In genomic region chr6:138230759-138231398, GRCh38 we compare ENCODE assay signal across 23 cellular contexts. TPM values are rescaled to one million over a fixed set of nuclear protein-coding genes. Genes with fewer than 3 reads are reported as not detected.
DNase-seq lines count a peak whose midpoint lies in the region; ATAC-seq, FAIRE-seq and TF ChIP-seq lines count a peak whose summit lies in the region.
"Had no signal": no experiment of that assay in that cellular context is flagged by ENCODE, and none has a peak within 500 bp of the region (broad histone marks: within the 10 kb centered on the region; RNA-seq: fewer than 3 reads in every experiment).

No MANE protein-coding gene starts in this region.

- peak overlapping the region; percentile 95 for H3K27ac Mint-ChIP-seq in Calu3 (ENCODE audit: unreplicated experiment)
- peak overlapping the region; percentile 93 for H3K27ac Mint-ChIP-seq in progenitor cell of endocrine pancreas
- peak overlapping the region in 1 of 3 experiments; percentile 2; a peak in 1 of 7 replicates for H3K27ac Mint-ChIP-seq in H9
- no peak overlapping the region for H3K27ac Mint-ChIP-seq in WTC11
- H3K27ac Mint-ChIP-seq: activated T-cell treated with anti-CD3 and anti-CD28 coated beads, Interleukin-2, amount 50 U/mL, for 72 hours; CD4-positive, CD25-positive, alpha-beta regulatory T cell; naive B cell; T-helper 1 cell treated with Interleukin-12 subunit alpha and Interleukin-12 subunit beta and Interleukin-4 antibody, amounts not matched to agents 30 μg/mL and 1 μg/mL, for 36 hours had no signal

- H3K27me3 ChIP-seq in PC-3 (ENCODE audit: low read length) = no peaks in the 10 kb centered on the region
- H3K27me3 ChIP-seq in endothelial cell of umbilical vein (ENCODE audit: control insufficient read depth in 2 of 2, insufficient read depth in 2 of 2, low read length in 2 of 2) = no peaks in the 10 kb centered on the region
- no peaks in the 10 kb centered on the region; the same call in 1 of the 2 replicates for H3K27me3 ChIP-seq in H9 (ENCODE audit: insufficient read depth, low read length)
- H3K27me3 ChIP-seq in brain microvascular endothelial cell (replicated peaks) = no peaks in the 10 kb centered on the region
- H3K27me3 ChIP-seq: adrenal gland, heart left ventricle, ovary, tibial nerve had no signal

- H2AFZ ChIP-seq in PC-3 (ENCODE audit: low read length) (peak overlapping the region; percentile 51), endothelial cell of umbilical vein (ENCODE audit: low read depth, low read length) (peak overlapping the region; percentile 80), H9 (ENCODE audit: low read length) (no peak overlapping the region)

- H3K36me3 ChIP-seq in PC-3 (ENCODE audit: low read depth, low read length) = no peaks in the 10 kb centered on the region
- H3K36me3 ChIP-seq in endothelial cell of umbilical vein (ENCODE audit: control insufficient read depth in 2 of 2, extremely low read depth in 1 of 2, insufficient read depth in 2 of 2, low read length in 2 of 2) = no peaks in the 10 kb centered on the region
- H3K36me3 ChIP-seq in brain microvascular endothelial cell (replicated peaks) = no peaks in the 10 kb centered on the region
- H3K36me3 ChIP-seq: adrenal gland, heart left ventricle, ovary, tibial nerve had no signal

- no peaks in the 10 kb centered on the region for H3K9me2 ChIP-seq in PC-3 (replicated peaks; ENCODE audit: low read length)

- H3K79me1 ChIP-seq in H9 (ENCODE audit: insufficient read depth, low read depth, low read length, poor library complexity, severe bottlenecking) = no peaks in the 10 kb centered on the region

- BruUV-seq in Calu3 (replicated peaks; lab: Mats Ljungman, UMichigan) = no TSS peak
- BruUV-seq in PC-3 (replicated peaks; lab: Mats Ljungman, UMichigan) = TSS peak; percentile 33
- BruUV-seq in endothelial cell of umbilical vein (replicated peaks; lab: Mats Ljungman, UMichigan) = no TSS peak

- peaks cover 5% of the 10 kb centered on the region for H3K36me3 Mint-ChIP-seq in Calu3 (ENCODE audit: insufficient read depth, unreplicated experiment)
- no peaks in the 10 kb centered on the region for H3K36me3 Mint-ChIP-seq in progenitor cell of endocrine pancreas (ENCODE audit: insufficient read depth)
- H3K36me3 Mint-ChIP-seq in H9 (ENCODE audit: insufficient read depth in 1 of 3, low read depth in 3 of 3) = no peaks in the 10 kb centered on the region
- H3K36me3 Mint-ChIP-seq in WTC11 = no peaks in the 10 kb centered on the region
- H3K36me3 Mint-ChIP-seq: CD4-positive, CD25-positive, alpha-beta regulatory T cell; naive B cell had no signal

- no peaks in the 10 kb centered on the region for H3K23me2 ChIP-seq in H9 (ENCODE audit: insufficient read length, low read depth, low read length, poor library complexity, severe bottlenecking)

- no peak overlapping the region for H3K14ac ChIP-seq in H9 (ENCODE audit: insufficient read depth, low read length)

- H3K9ac ChIP-seq in PC-3 (ENCODE audit: low read length) = peak overlapping the region; percentile 74
- H3K9ac ChIP-seq in endothelial cell of umbilical vein (replicated peaks; ENCODE audit: extremely low read depth, insufficient read depth, low read length) = no peak overlapping the region
- H3K9ac ChIP-seq in H9 (ENCODE audit: extremely low read depth, insufficient read length, low read length) = no peak overlapping the region

- H3K9me3 Mint-ChIP-seq in Calu3 (ENCODE audit: low read depth, unreplicated experiment) (no peaks in the 10 kb centered on the region), progenitor cell of endocrine pancreas (ENCODE audit: low read depth) (no peaks in the 10 kb centered on the region), H9 (no peaks in the 10 kb centered on the region), WTC11 (no peaks in the 10 kb centered on the region)
- H3K9me3 Mint-ChIP-seq: activated T-cell treated with anti-CD3 and anti-CD28 coated beads, Interleukin-2, amount 50 U/mL, for 72 hours; naive B cell; T-helper 1 cell treated with Interleukin-12 subunit alpha and Interleukin-12 subunit beta and Interleukin-4 antibody, amounts not matched to agents 30 μg/mL and 1 μg/mL, for 36 hours had no signal

- ATAC-seq in PC-3 = no peak; the same call in 1 of the 2 replicates
- no peak for ATAC-seq in WTC11
- ATAC-seq: activated T-cell treated with anti-CD3 and anti-CD28 coated beads, Interleukin-2, amount 50 U/mL, for 72 hours; heart left ventricle; left cardiac atrium; right cardiac atrium; stimulated activated naive CD8-positive, alpha-beta T cell treated with anti-CD3 and anti-CD28 coated beads, Interleukin-15, Interleukin-2, amounts not matched to agents 100 U/mL and 50 U/mL, for 24 hours had no signal

- H3K18ac ChIP-seq in H9 (ENCODE audit: insufficient read length, low read depth, low read length) = no peak overlapping the region

- CTCF ChIA-PET in Calu3 (lab: Charles Lee) = interaction anchor here (1.0 to 1.5 kb wide), 3 partner anchors 9 to 224 kb away, joined by 3 to 5 read pairs (median 4); no protein-coding TSS in a partner anchor
- CTCF ChIA-PET in PC-3 (lab: Charles Lee) = interaction anchor here (0.5 kb wide), 1 partner anchor 71 kb away, joined by 4 read pairs; no protein-coding TSS in a partner anchor
- CTCF ChIA-PET in endothelial cell of umbilical vein (lab: Charles Lee) = interaction anchor here (0.8 to 2.8 kb wide), 4 partner anchors 9 to 21 kb away, joined by 3 to 12 read pairs (median 6); no protein-coding TSS in a partner anchor
- CTCF ChIA-PET in WTC11 (lab: Charles Lee) = no interaction called here

- no peak overlapping the region for H2BK20ac ChIP-seq in H9 (ENCODE audit: low read depth, low read length, poor library complexity, severe bottlenecking)

- H4K8ac ChIP-seq in H9 (replicated peaks; ENCODE audit: insufficient read length, low read depth, low read length) = no peak overlapping the region

- H4K91ac ChIP-seq in H9 (ENCODE audit: insufficient read length, low read depth, low read length) = no peak overlapping the region

- TF ChIP-seq CTCF in Calu3 (IDR thresholded peaks at IDR 0.05; ENCODE audit: unreplicated experiment) (no peak), PC-3 (conservative IDR thresholded peaks at IDR 0.05; ENCODE audit: low read depth, low read length) (no peak), endothelial cell of umbilical vein (IDR thresholded peaks at IDR 0.05; ENCODE audit: extremely low read depth in 1 of 2, insufficient read depth in 1 of 2, low read depth in 1 of 2, low read length in 2 of 2) (no peak), progenitor cell of endocrine pancreas (IDR thresholded peaks at IDR 0.05; ENCODE audit: unreplicated experiment) (no peak), H9 (conservative IDR thresholded peaks at IDR 0.05) (no peak), WTC11 (IDR thresholded peaks at IDR 0.05) (no peak), brain microvascular endothelial cell (IDR thresholded peaks at IDR 0.05; ENCODE audit: low read depth, low read length, missing control alignments) (no peak)

- H3K9me1 ChIP-seq in endothelial cell of umbilical vein (replicated peaks; ENCODE audit: control insufficient read depth, extremely low read depth, insufficient read depth, low read length) = no peaks in the 10 kb centered on the region

- peak overlapping the region; percentile 48 for H3K4me3 ChIP-seq in PC-3 (ENCODE audit: low read length)
- no peak overlapping the region for H3K4me3 ChIP-seq in endothelial cell of umbilical vein (replicated peaks in 1 of 3; ENCODE audit: insufficient read depth in 1 of 3, low read depth in 1 of 3, low read length in 3 of 3)
- no peak overlapping the region for H3K4me3 ChIP-seq in brain microvascular endothelial cell (ENCODE audit: low read depth, low read length)
- H3K4me3 ChIP-seq: adrenal gland, heart left ventricle, ovary, tibial nerve had no signal

- DNase-seq in Calu3 = no peak
- no peak for DNase-seq in PC-3
- DNase-seq in endothelial cell of umbilical vein (ENCODE audit: low read depth, low spot score) = no peak
- DNase-seq in progenitor cell of endocrine pancreas (ENCODE audit: low spot score, unreplicated experiment) = no peak
- no peak for DNase-seq in H9
- no peak for DNase-seq in WTC11 (ENCODE audit: low spot score)
- no peak for DNase-seq in brain microvascular endothelial cell
- DNase-seq in germinal center (ENCODE audit: low spot score) = no peak
- DNase-seq: activated CD4-positive, alpha-beta T cell treated with anti-CD3 and anti-CD28 coated beads for 4 hours; activated naive CD4-positive, alpha-beta T cell treated with Interleukin-2 at 50 U/mL for 16 hours; activated T-cell treated with anti-CD3 and anti-CD28 coated beads, Interleukin-2, amount 50 U/mL, for 72 hours; CD4-positive, CD25-positive, alpha-beta regulatory T cell; heart left ventricle; left cardiac atrium; naive B cell; ovary; right cardiac atrium; stimulated activated naive CD8-positive, alpha-beta T cell treated with anti-CD3 and anti-CD28 coated beads, Interleukin-15, Interleukin-2, amounts not matched to agents 100 U/mL and 50 U/mL, for 24 hours had no signal

- H2BK120ac ChIP-seq in H9 (ENCODE audit: low read depth, low read length, poor library complexity, severe bottlenecking) = no peak overlapping the region

- H3K4me2 ChIP-seq in PC-3 (ENCODE audit: low read length) (peak overlapping the region; percentile 74), endothelial cell of umbilical vein (ENCODE audit: insufficient read depth, low read length) (peak overlapping the region; percentile 61), H9 (ENCODE audit: insufficient read depth, insufficient read length, low read length) (no peak overlapping the region)

- no peak overlapping the region for H3K4ac ChIP-seq in H9 (ENCODE audit: low read depth, low read length)

- no peak for TF ChIP-seq POLR2A in endothelial cell of umbilical vein (IDR thresholded peaks at IDR 0.05; ENCODE audit: low read depth, low read length)

- H3K4me3 Mint-ChIP-seq in Calu3 (ENCODE audit: low read depth, unreplicated experiment) = peak overlapping the region; percentile 29
- peak overlapping the region; percentile 44 for H3K4me3 Mint-ChIP-seq in progenitor cell of endocrine pancreas (ENCODE audit: low read depth)
- H3K4me3 Mint-ChIP-seq in H9 = no peak overlapping the region
- no peak overlapping the region for H3K4me3 Mint-ChIP-seq in WTC11
- H3K4me3 Mint-ChIP-seq: activated T-cell treated with anti-CD3 and anti-CD28 coated beads, Interleukin-2, amount 50 U/mL, for 72 hours; CD4-positive, CD25-positive, alpha-beta regulatory T cell; naive B cell; T-helper 1 cell treated with Interleukin-12 subunit alpha and Interleukin-12 subunit beta and Interleukin-4 antibody, amounts not matched to agents 30 μg/mL and 1 μg/mL, for 36 hours had no signal

- intact Hi-C loops in Calu3 (cut with micrococcal nuclease; ENCODE audit: unreplicated experiment) = loop anchor here (5.0 kb wide), 1 partner anchor 69 kb away; the partner anchor contains the start of gene ARFGEF3
- intact Hi-C loops in PC-3 (cut with micrococcal nuclease) = loop anchor here (1.0 kb wide), 1 partner anchor 69 kb away; no protein-coding TSS in a partner anchor
- intact Hi-C loops in endothelial cell of umbilical vein (cut with micrococcal nuclease) = no loop called here

- H2BK5ac ChIP-seq in H9 (ENCODE audit: insufficient read length, low read length) = no peak overlapping the region

- H3K4me1 ChIP-seq in PC-3 (ENCODE audit: insufficient read depth, low read length) (peaks cover 67% of the 10 kb centered on the region), endothelial cell of umbilical vein (ENCODE audit: control insufficient read depth, extremely low read depth, insufficient read depth, low read length) (peaks cover 15% of the 10 kb centered on the region), H9 (ENCODE audit: insufficient read depth, low read length) (no peaks in the 10 kb centered on the region)
- H3K4me1 ChIP-seq: adrenal gland, heart left ventricle, tibial nerve had no signal

- H4K5ac ChIP-seq in H9 (ENCODE audit: insufficient read length, low read depth, low read length) = no peak overlapping the region

- no peak overlapping the region for H2BK15ac ChIP-seq in H9 (ENCODE audit: low read depth, low read length)

- H3K27me3 Mint-ChIP-seq in Calu3 (ENCODE audit: unreplicated experiment) (no peaks in the 10 kb centered on the region), progenitor cell of endocrine pancreas (no peaks in the 10 kb centered on the region), H9 (ENCODE audit: low read depth) (no peaks in the 10 kb centered on the region), WTC11 (ENCODE audit: low read depth) (no peaks in the 10 kb centered on the region)

- POLR2A ChIA-PET in PC-3 (lab: Charles Lee; ENCODE audit: unreplicated experiment) = no interaction called here
- POLR2A ChIA-PET in endothelial cell of umbilical vein (lab: Charles Lee) = interaction anchor here (0.6 kb wide), 1 partner anchor 233 kb away, joined by 4 read pairs; no protein-coding TSS in a partner anchor
- POLR2A ChIA-PET in WTC11 (lab: Charles Lee) = no interaction called here

- H4K20me1 ChIP-seq in PC-3 (ENCODE audit: low read length) (no peaks in the 10 kb centered on the region), endothelial cell of umbilical vein (replicated peaks; ENCODE audit: control insufficient read depth, extremely low read depth, insufficient read depth, low read length) (no peaks in the 10 kb centered on the region), H9 (ENCODE audit: control insufficient read depth, insufficient read depth, insufficient read length) (no peaks in the 10 kb centered on the region)

- H3K56ac ChIP-seq in H9 (ENCODE audit: insufficient read length, low read depth, low read length) = no peak overlapping the region

- H2AK5ac ChIP-seq in H9 (ENCODE audit: insufficient read length, low read length) = no peak overlapping the region

- H3T11ph ChIP-seq in H9 (ENCODE audit: low read length) = no peak overlapping the region

- H3K79me2 ChIP-seq in PC-3 (ENCODE audit: low read length) = no peaks in the 10 kb centered on the region
- no peaks in the 10 kb centered on the region for H3K79me2 ChIP-seq in endothelial cell of umbilical vein (ENCODE audit: control insufficient read depth, insufficient read depth, low read length)
- H3K79me2 ChIP-seq in H9 (ENCODE audit: insufficient read depth, low read length) = no peaks in the 10 kb centered on the region

- peaks cover 50% of the 10 kb centered on the region for H3K4me1 Mint-ChIP-seq in Calu3 (ENCODE audit: low read depth, unreplicated experiment)
- peaks cover 78% of the 10 kb centered on the region for H3K4me1 Mint-ChIP-seq in progenitor cell of endocrine pancreas (ENCODE audit: low read depth)
- H3K4me1 Mint-ChIP-seq in H9 = peaks cover 16 to 21% of the 10 kb centered on the region in 2 experiments
- peaks cover 36% of the 10 kb centered on the region for H3K4me1 Mint-ChIP-seq in WTC11
- H3K4me1 Mint-ChIP-seq: CD4-positive, CD25-positive, alpha-beta regulatory T cell had no signal

- no peak overlapping the region for H3K23ac ChIP-seq in H9 (ENCODE audit: insufficient read length, low read depth, low read length)

- in situ Hi-C loops in brain microvascular endothelial cell (cut with HindIII; ENCODE audit: low pct_ligation_motif_present, low sequenced_read_pairs) = no loop called here

- H2BK12ac ChIP-seq in H9 (ENCODE audit: insufficient read length, low read depth, low read length) = no peak overlapping the region

- no peaks in the 10 kb centered on the region for H3F3A ChIP-seq in PC-3 (ENCODE audit: low read length, unreplicated experiment)

- no peaks in the 10 kb centered on the region for H3K9me3 ChIP-seq in PC-3 (ENCODE audit: low read length)
- no peaks in the 10 kb centered on the region for H3K9me3 ChIP-seq in endothelial cell of umbilical vein (replicated peaks; ENCODE audit: control insufficient read depth, insufficient read depth, low read length)
- H3K9me3 ChIP-seq in H9 (ENCODE audit: control insufficient read depth, low read depth, low read length) = no peaks in the 10 kb centered on the region
- H3K9me3 ChIP-seq: adrenal gland, heart left ventricle, ovary, tibial nerve had no signal

- dilution Hi-C loops in endothelial cell of umbilical vein (cut with MboI; ENCODE audit: extremely low pct_ligation_motif_present, low sequenced_read_pairs) = no loop called here

- WGBS in H9 (ENCODE audit: extremely low coverage, insufficient read length, low lambda C conversion rate) = no CpG with 5 or more reads among the region's 3 CpGs

- H3K27ac ChIP-seq in PC-3 (ENCODE audit: low read length) = peak overlapping the region; percentile 97
- H3K27ac ChIP-seq in endothelial cell of umbilical vein (ENCODE audit: insufficient read depth, low read depth, low read length) = peak overlapping the region; percentile 45
- no peak overlapping the region for H3K27ac ChIP-seq in H9 (ENCODE audit: insufficient read length, low read depth, low read length)
- no peak overlapping the region for H3K27ac ChIP-seq in brain microvascular endothelial cell
- H3K27ac ChIP-seq: heart left ventricle, ovary, tibial nerve had no signal

- no peak for FAIRE-seq in endothelial cell of umbilical vein (lab: Jason Lieb, UNC)
- FAIRE-seq: G401.6 had no signal

RNA-seq across cellular contexts. Expression of gene PBOV1, which starts 12.6 kb away (rescaled TPM):
- total RNA-seq in Calu3 (2022) (not detected in 2 replicates), PC-3 (2014; rRNA removed) (not detected in 2 replicates), endothelial cell of umbilical vein (not detected in 2 replicates), progenitor cell of endocrine pancreas (not detected in 2 replicates), H9 (2021) (not detected in 2 replicates), WTC11 (2021) (not detected in 3 replicates)
- not detected in 2 replicates for polyA plus RNA-seq in endothelial cell of umbilical vein
- not detected in 2 replicates for polyA plus RNA-seq in endothelial cell of umbilical vein (2011; cell fraction: cytosol; rRNA removed)
- polyA plus RNA-seq in endothelial cell of umbilical vein (2011; cell fraction: nucleus; rRNA removed) = not detected in 2 replicates
- polyA plus RNA-seq in endothelial cell of umbilical vein (2012) = not detected in 2 replicates
- polyA minus RNA-seq in endothelial cell of umbilical vein = not detected in 2 replicates
- polyA minus RNA-seq in endothelial cell of umbilical vein (2011; cell fraction: cytosol; rRNA and poly(A)+ RNA removed) = not detected
- not detected in 2 replicates for polyA minus RNA-seq in endothelial cell of umbilical vein (2011; cell fraction: nucleus; rRNA and poly(A)+ RNA removed)
- total RNA-seq: activated T-cell treated with anti-CD3 and anti-CD28 coated beads, Interleukin-2, amount 50 U/mL, for 72 hours; adrenal gland; CD4-positive, CD25-positive, alpha-beta regulatory T cell; heart left ventricle; left cardiac atrium; ovary; right cardiac atrium; RPMI7951; tibial nerve had no signal
- polyA plus RNA-seq: adrenal gland; CD4-positive, CD25-positive, alpha-beta regulatory T cell; heart left ventricle; ovary; right cardiac atrium had no signal

Comparison
In these comparisons a context has a peak if more than half of its experiments do, and no peak if none do; other contexts are left out.
1. H3K4me3 Mint-ChIP-seq: peak in Calu3 (single experiment) and progenitor cell of endocrine pancreas (single experiment); none in H9 (0 of 2) and WTC11 (single experiment).
2. H3K27ac ChIP-seq: peak in PC-3 (single experiment) and endothelial cell of umbilical vein (single experiment); none in H9 (single experiment) and brain microvascular endothelial cell (single experiment).